In the genomic region with DNA sequence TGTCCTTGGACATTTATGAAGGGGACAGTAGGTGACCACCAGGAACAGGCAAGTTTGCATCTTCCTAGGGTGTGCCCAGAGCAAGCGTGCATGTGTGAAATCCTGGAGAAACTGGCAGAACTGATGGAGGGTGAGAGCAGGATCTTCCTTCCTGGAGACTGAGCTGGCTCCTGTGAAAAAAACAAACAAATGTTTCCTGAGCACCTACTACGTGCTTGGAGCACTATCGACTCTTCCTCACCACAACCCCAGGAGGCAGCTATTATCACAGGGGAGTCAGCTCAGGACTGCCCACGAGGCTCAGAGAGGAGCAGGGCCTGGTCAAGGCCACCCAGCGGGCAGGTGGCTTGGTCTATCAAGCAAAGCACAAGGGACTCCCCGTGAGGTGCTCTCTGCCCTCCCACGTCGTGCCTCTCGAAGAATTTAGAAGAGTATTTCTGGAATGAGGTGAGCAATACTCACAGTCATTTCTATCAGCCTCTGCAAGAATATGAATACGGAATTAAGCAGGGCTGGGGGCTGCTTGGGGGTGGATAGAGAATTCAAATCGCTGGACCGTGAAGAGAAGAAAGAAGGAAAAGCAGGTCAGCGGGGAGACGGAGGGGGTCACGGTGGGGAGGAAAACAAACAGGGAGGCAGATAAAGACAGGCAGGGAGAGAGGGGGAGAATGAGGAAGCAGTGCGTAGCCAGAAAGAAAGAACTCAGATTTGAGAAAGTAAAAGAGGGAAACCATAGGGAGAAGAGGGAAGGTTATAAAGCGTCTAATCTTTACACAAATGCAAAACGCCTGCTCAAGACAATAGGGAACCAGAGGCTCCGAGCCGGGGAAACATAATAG, we compare ENCODE assay signal across 1 cellular context.
TF ChIP-seq lines count a peak whose summit lies in the region.

No MANE protein-coding gene starts in this region.

TF ChIP-seq in HEK293, 187 proteins besides CTCF, POLR2A, EP300 and RAD21 (continued from another document):
- TF ChIP-seq, protein P1, sequence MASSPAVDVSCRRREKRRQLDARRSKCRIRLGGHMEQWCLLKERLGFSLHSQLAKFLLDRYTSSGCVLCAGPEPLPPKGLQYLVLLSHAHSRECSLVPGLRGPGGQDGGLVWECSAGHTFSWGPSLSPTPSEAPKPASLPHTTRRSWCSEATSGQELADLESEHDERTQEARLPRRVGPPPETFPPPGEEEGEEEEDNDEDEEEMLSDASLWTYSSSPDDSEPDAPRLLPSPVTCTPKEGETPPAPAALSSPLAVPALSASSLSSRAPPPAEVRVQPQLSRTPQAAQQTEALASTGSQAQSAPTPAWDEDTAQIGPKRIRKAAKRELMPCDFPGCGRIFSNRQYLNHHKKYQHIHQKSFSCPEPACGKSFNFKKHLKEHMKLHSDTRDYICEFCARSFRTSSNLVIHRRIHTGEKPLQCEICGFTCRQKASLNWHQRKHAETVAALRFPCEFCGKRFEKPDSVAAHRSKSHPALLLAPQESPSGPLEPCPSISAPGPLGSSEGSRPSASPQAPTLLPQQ (tag by site-specific recombination; IDR thresholded peaks at IDR 0.05) = no peak
- TF ChIP-seq, protein P2, sequence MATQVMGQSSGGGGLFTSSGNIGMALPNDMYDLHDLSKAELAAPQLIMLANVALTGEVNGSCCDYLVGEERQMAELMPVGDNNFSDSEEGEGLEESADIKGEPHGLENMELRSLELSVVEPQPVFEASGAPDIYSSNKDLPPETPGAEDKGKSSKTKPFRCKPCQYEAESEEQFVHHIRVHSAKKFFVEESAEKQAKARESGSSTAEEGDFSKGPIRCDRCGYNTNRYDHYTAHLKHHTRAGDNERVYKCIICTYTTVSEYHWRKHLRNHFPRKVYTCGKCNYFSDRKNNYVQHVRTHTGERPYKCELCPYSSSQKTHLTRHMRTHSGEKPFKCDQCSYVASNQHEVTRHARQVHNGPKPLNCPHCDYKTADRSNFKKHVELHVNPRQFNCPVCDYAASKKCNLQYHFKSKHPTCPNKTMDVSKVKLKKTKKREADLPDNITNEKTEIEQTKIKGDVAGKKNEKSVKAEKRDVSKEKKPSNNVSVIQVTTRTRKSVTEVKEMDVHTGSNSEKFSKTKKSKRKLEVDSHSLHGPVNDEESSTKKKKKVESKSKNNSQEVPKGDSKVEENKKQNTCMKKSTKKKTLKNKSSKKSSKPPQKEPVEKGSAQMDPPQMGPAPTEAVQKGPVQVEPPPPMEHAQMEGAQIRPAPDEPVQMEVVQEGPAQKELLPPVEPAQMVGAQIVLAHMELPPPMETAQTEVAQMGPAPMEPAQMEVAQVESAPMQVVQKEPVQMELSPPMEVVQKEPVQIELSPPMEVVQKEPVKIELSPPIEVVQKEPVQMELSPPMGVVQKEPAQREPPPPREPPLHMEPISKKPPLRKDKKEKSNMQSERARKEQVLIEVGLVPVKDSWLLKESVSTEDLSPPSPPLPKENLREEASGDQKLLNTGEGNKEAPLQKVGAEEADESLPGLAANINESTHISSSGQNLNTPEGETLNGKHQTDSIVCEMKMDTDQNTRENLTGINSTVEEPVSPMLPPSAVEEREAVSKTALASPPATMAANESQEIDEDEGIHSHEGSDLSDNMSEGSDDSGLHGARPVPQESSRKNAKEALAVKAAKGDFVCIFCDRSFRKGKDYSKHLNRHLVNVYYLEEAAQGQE (tag by site-specific recombination; IDR thresholded peaks at IDR 0.05) = no peak
- TF ChIP-seq ZNF423 (tag by site-specific recombination; IDR thresholded peaks at IDR 0.05) (no peak), ZNF311 (tag by site-specific recombination; IDR thresholded peaks at IDR 0.05; ENCODE audit: borderline replicate concordance) (no peak), ZNF561 (tag by site-specific recombination; IDR thresholded peaks at IDR 0.05; ENCODE audit: borderline replicate concordance) (no peak), GLI4 (tag by site-specific recombination; IDR thresholded peaks at IDR 0.05) (no peak), KLF9 (tag by site-specific recombination; IDR thresholded peaks at IDR 0.05; ENCODE audit: low read depth) (no peak), ZNF664 (tag by site-specific recombination; IDR thresholded peaks at IDR 0.05) (peak; percentile 90), ZFHX2 (tag by site-specific recombination; conservative IDR thresholded peaks at IDR 0.05) (peak; percentile 35; the same call in 1 of the 2 replicates), ZNF624 (tag by site-specific recombination; IDR thresholded peaks at IDR 0.05) (no peak), ZNF707 (tag by site-specific recombination; IDR thresholded peaks at IDR 0.05) (no peak), WT1 (tag by site-specific recombination; IDR thresholded peaks at IDR 0.05) (no peak), ZNF2 (tag by site-specific recombination; IDR thresholded peaks at IDR 0.05) (no peak)
- TF ChIP-seq, protein P3, sequence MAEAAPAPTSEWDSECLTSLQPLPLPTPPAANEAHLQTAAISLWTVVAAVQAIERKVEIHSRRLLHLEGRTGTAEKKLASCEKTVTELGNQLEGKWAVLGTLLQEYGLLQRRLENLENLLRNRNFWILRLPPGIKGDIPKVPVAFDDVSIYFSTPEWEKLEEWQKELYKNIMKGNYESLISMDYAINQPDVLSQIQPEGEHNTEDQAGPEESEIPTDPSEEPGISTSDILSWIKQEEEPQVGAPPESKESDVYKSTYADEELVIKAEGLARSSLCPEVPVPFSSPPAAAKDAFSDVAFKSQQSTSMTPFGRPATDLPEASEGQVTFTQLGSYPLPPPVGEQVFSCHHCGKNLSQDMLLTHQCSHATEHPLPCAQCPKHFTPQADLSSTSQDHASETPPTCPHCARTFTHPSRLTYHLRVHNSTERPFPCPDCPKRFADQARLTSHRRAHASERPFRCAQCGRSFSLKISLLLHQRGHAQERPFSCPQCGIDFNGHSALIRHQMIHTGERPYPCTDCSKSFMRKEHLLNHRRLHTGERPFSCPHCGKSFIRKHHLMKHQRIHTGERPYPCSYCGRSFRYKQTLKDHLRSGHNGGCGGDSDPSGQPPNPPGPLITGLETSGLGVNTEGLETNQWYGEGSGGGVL (tag by site-specific recombination; IDR thresholded peaks at IDR 0.05) = peak; percentile 40; the same call in 1 of the 2 replicates
TF ChIP-seq in HEK293: peak in this region for 7.
